29 cellular contexts compared by ENCODE assay signal in genomic region chr10:7707102-7707501, GRCh38. TPM values are rescaled to one million over a fixed set of nuclear protein-coding genes. Genes with fewer than 3 reads are reported as not detected.
DNase-seq lines count a peak whose midpoint lies in the region; ATAC-seq and TF ChIP-seq lines count a peak whose summit lies in the region.
"Had no signal": no experiment of that assay in that cellular context is flagged by ENCODE, and none has a peak within 500 bp of the region (broad histone marks: within the 10 kb centered on the region; RNA-seq: fewer than 3 reads in every experiment).

No MANE protein-coding gene starts in this region.

- no peaks in the 10 kb centered on the region for H3K27me3 ChIP-seq in body of pancreas
- H3K27me3 ChIP-seq in psoas muscle (ENCODE audit: insufficient read depth in 3 of 3, low read length in 2 of 3): peaks cover 1 to 20% (median 9%) of the 10 kb centered on the region in 3 donors
- H3K27me3 ChIP-seq: BLaER1 treated with 17β-estradiol and CSF1 and Interleukin-3, amounts not matched to agents 10 nM and 100 nM; SJCRH30 had no signal

- no peaks in the 10 kb centered on the region for H3K36me3 ChIP-seq in body of pancreas (replicated peaks in 1 of 2; ENCODE audit: insufficient read depth in 1 of 2, low read depth in 2 of 2)
- H3K36me3 ChIP-seq in psoas muscle (ENCODE audit: insufficient read depth in 1 of 2, low read depth in 1 of 2): no peaks in the 10 kb centered on the region
- H3K36me3 ChIP-seq: BLaER1 treated with 17β-estradiol and CSF1 and Interleukin-3, amounts not matched to agents 10 nM and 100 nM; HAP-1; SJCRH30 had no signal

- TF ChIP-seq POLR2A in body of pancreas (IDR thresholded peaks at IDR 0.05): no peak

- H3K4me1 Mint-ChIP-seq in nephron: peaks cover 15% of the 10 kb centered on the region

- TF ChIP-seq CTCF in body of pancreas (IDR thresholded peaks at IDR 0.05) (no peak), nephron (IDR thresholded peaks at IDR 0.05; ENCODE audit: unreplicated experiment in 3 of 3) (no peak), foreskin fibroblast (IDR thresholded peaks at IDR 0.05; ENCODE audit: low read depth, low read length) (no peak), psoas muscle (IDR thresholded peaks at IDR 0.05) (no peak)

- peak overlapping the region; percentile 45 to 78 (median 75) for H3K27ac Mint-ChIP-seq in nephron
- H3K27ac Mint-ChIP-seq: CD4-positive, alpha-beta T cell; GM23338 had no signal

- H3K4me1 ChIP-seq in body of pancreas (peaks cover 23% of the 10 kb centered on the region), psoas muscle (no peaks in the 10 kb centered on the region)
- H3K4me1 ChIP-seq: HAP-1, SJCRH30 had no signal

- H3K9me3 ChIP-seq in body of pancreas (no peaks in the 10 kb centered on the region), psoas muscle (no peaks in the 10 kb centered on the region)
- H3K9me3 ChIP-seq: HAP-1, SJCRH30 had no signal

- intact Hi-C loops in body of pancreas (cut with DNase I) (no loop called here), cardiac septum (cut with DNase I) (no loop called here), psoas muscle (cut with DNase I) (loop anchor here in 1 of 2 donors (10.0 kb wide), 1 partner anchor 528 kb away; no protein-coding TSS in a partner anchor)

- ATAC-seq in body of pancreas: peak; percentile 59
- no peak for ATAC-seq in psoas muscle
- ATAC-seq: GM12878, GM23338, SK-N-SH treated with all-trans-retinoic acid at 6 μM for 48 hours had no signal

- H3K27ac ChIP-seq in body of pancreas (peak overlapping the region in 1 of 4 donors; percentile 46), psoas muscle (no peak overlapping the region)
- H3K27ac ChIP-seq: BLaER1 treated with 17β-estradiol and CSF1 and Interleukin-3, amounts not matched to agents 10 nM and 100 nM; SJCRH30 had no signal

- no peaks in the 10 kb centered on the region for H3K36me3 Mint-ChIP-seq in nephron (ENCODE audit: low read depth)

- peak; percentile 8 for DNase-seq in ACHN
- DNase-seq in body of pancreas: no peak
- DNase-seq in left kidney (ENCODE audit: low read depth, low spot score): peak; percentile 26
- no peak for DNase-seq in cardiac septum (ENCODE audit: low spot score)
- DNase-seq in foreskin fibroblast: no peak
- DNase-seq in psoas muscle: no peak
- DNase-seq in activated gamma-delta T cell (lab: John Stamatoyannopoulos, UW): no peak
- DNase-seq: 8988T; AML-193; CD4-positive, alpha-beta T cell; DMS 273 treated with DMSO at 0.1 percent for 48 hours; DMS79; EL; GDM1; Karpas-422; NCI-H1092 treated with DMSO at 0.1 percent for 48 hours; NCI-H1436 treated with DMSO at 0.1 percent for 48 hours; NCI-H1930; NCI-H2107; NCI-H524; NCI-H774; SJCRH30 had no signal

- no peak overlapping the region for H3K4me3 Mint-ChIP-seq in nephron
- H3K4me3 Mint-ChIP-seq: CD4-positive, alpha-beta T cell; GM23338 had no signal

- WGBS in body of pancreas, 2 donors: 13 to 16% methylated on average over 4 of the region's 4 CpGs
- 75 to 81% (median 78%) methylated on average over 4 of the region's 4 CpGs for WGBS in psoas muscle, 3 donors

- peaks cover 11% of the 10 kb centered on the region for H3K27me3 Mint-ChIP-seq in nephron (ENCODE audit: low read depth)

- in situ Hi-C loops in ACHN (cut with HindIII; ENCODE audit: low pct_ligation_motif_present, low pct_unique_long_range_greater_than_20kb, low sequenced_read_pairs): no loop called here

- no peaks in the 10 kb centered on the region for H3K9me3 Mint-ChIP-seq in nephron
- H3K9me3 Mint-ChIP-seq: CD4-positive, alpha-beta T cell; GM23338 had no signal

- H3K4me3 ChIP-seq in body of pancreas (no peak overlapping the region), foreskin fibroblast (ENCODE audit: low read depth in 1 of 2, low read length in 2 of 2) (no peak overlapping the region), psoas muscle (no peak overlapping the region)
- H3K4me3 ChIP-seq: BLaER1 treated with 17β-estradiol and CSF1 and Interleukin-3, amounts not matched to agents 10 nM and 100 nM; GM12878; GM23338; HAP-1; SJCRH30 had no signal

RNA-seq across cellular contexts. Expression of gene ITIH2, which starts 4.0 kb away (rescaled TPM):
- total RNA-seq in body of pancreas: not detected
- total RNA-seq in cardiac septum: not detected
- under 1 TPM in 1 of 4 donors, not detected in 3; 0.15 TPM for total RNA-seq in psoas muscle
- polyA plus RNA-seq in psoas muscle: not detected
- total RNA-seq: CD4-positive, alpha-beta T cell; GM23338; SJCRH30 had no signal
- polyA plus RNA-seq: AG04450 had no signal

RNA-seq across cellular contexts. Expression of gene ITIH5, which starts 40.3 kb away (rescaled TPM):
- total RNA-seq in body of pancreas: 1 to 10 TPM; 8.6 to 9.9 TPM
- total RNA-seq in cardiac septum: 8.4 TPM
- total RNA-seq in psoas muscle: 10 to 100 TPM in 2 of 4 donors, 1 to 10 TPM in 2; 2.9 to 13.0 (median 7.4) TPM
- polyA plus RNA-seq in psoas muscle: 1 to 10 TPM; 1.3 to 2.3 (median 1.9) TPM
- total RNA-seq: CD4-positive, alpha-beta T cell had no signal

Comparison
In these comparisons a context has a peak if more than half of its experiments do, and no peak if none do; other contexts are left out.
1. DNase-seq: peak in ACHN (single experiment) and left kidney (single experiment); none in body of pancreas (0 of 4), cardiac septum (single experiment), foreskin fibroblast (0 of 2), psoas muscle (0 of 2) and activated gamma-delta T cell (single experiment).